8 cellular contexts compared by ENCODE assay signal in genomic region chr6:90701146-90701781, GRCh38.
DNase-seq lines count a peak whose midpoint lies in the region; ATAC-seq and TF ChIP-seq lines count a peak whose summit lies in the region.

No MANE protein-coding gene starts in this region.

- peaks cover 10% of the 10 kb centered on the region for H3K27me3 Mint-ChIP-seq in T-helper 2 cell treated with Interferon-gamma antibody and Interleukin-4, amounts not matched to agents 5 μg/mL and 100 μg/mL, for 36 hours (ENCODE audit: low read depth)

- no peak for TF ChIP-seq CTCF in GM10248 (IDR thresholded peaks at IDR 0.05; ENCODE audit: control extremely low read depth, extremely low read depth, low read depth, missing control alignments)
- TF ChIP-seq CTCF in lower lobe of right lung (IDR thresholded peaks at IDR 0.05), result no peak

- no peaks in the 10 kb centered on the region for H3K36me3 Mint-ChIP-seq in T-helper 2 cell treated with Interferon-gamma antibody and Interleukin-4, amounts not matched to agents 5 μg/mL and 100 μg/mL, for 36 hours (ENCODE audit: low read depth)

- no peaks in the 10 kb centered on the region for H3K9me3 Mint-ChIP-seq in T-helper 2 cell treated with Interferon-gamma antibody and Interleukin-4, amounts not matched to agents 5 μg/mL and 100 μg/mL, for 36 hours

- H3K4me1 Mint-ChIP-seq in T-helper 2 cell treated with Interferon-gamma antibody and Interleukin-4, amounts not matched to agents 5 μg/mL and 100 μg/mL, for 36 hours (ENCODE audit: low read depth), result peaks cover 7% of the 10 kb centered on the region

- no peak overlapping the region for H3K4me3 ChIP-seq in lower lobe of right lung

- no peaks in the 10 kb centered on the region for H3K4me1 ChIP-seq in lower lobe of right lung

- intact Hi-C loops in lower lobe of right lung (cut with DNase I), result no loop called here

- peak; percentile 13 for DNase-seq in GM10248 (ENCODE audit: extremely low spot score)
- DNase-seq in T-helper 2 cell treated with Interferon-gamma antibody and Interleukin-4, amounts not matched to agents 5 μg/mL and 100 μg/mL, for 36 hours (ENCODE audit: low spot score), result no peak
- DNase-seq in lower lobe of right lung, result no peak
- no peak for DNase-seq in effector CD8-positive, alpha-beta T cell (lab: John Stamatoyannopoulos, UW)
- no peak for DNase-seq in cerebellar cortex (ENCODE audit: low spot score)
- DNase-seq in mesenteric fat pad (ENCODE audit: low spot score), result no peak

- H3K36me3 ChIP-seq in lower lobe of right lung, result no peaks in the 10 kb centered on the region

- H3K4me3 Mint-ChIP-seq in T-helper 2 cell treated with Interferon-gamma antibody and Interleukin-4, amounts not matched to agents 5 μg/mL and 100 μg/mL, for 36 hours, result peak overlapping the region; percentile 19

- no peaks in the 10 kb centered on the region for H3K27me3 ChIP-seq in lower lobe of right lung (ENCODE audit: low read depth)

- CTCF ChIA-PET in GM10248 (lab: Yijun Ruan, JAX), result interaction anchor here (0.7 to 0.9 kb wide), 2 partner anchors 45 to 192 kb away, joined by 3 read pairs; no protein-coding TSS in a partner anchor

- no peaks in the 10 kb centered on the region for H3K9me3 ChIP-seq in lower lobe of right lung

- peak; percentile 69 for ATAC-seq in GM21360 (IDR thresholded peaks at IDR 0.05; ENCODE audit: unreplicated experiment)
- ATAC-seq in HG03457 (IDR thresholded peaks at IDR 0.05; ENCODE audit: unreplicated experiment), result peak; percentile 74
- ATAC-seq in lower lobe of right lung, result no peak

- POLR2A ChIA-PET in GM10248 (lab: Yijun Ruan, JAX), result no interaction called here

- peak overlapping the region; percentile 8 for H3K27ac Mint-ChIP-seq in T-helper 2 cell treated with Interferon-gamma antibody and Interleukin-4, amounts not matched to agents 5 μg/mL and 100 μg/mL, for 36 hours

- H3K27ac ChIP-seq in lower lobe of right lung, result no peak overlapping the region

Comparison
In these comparisons a context has a peak if more than half of its experiments do, and no peak if none do; other contexts are left out.
1. ATAC-seq: peak in GM21360 (single experiment) and HG03457 (single experiment); none in lower lobe of right lung (0 of 2).